8 cellular contexts compared by ENCODE assay signal in the genomic region with DNA sequence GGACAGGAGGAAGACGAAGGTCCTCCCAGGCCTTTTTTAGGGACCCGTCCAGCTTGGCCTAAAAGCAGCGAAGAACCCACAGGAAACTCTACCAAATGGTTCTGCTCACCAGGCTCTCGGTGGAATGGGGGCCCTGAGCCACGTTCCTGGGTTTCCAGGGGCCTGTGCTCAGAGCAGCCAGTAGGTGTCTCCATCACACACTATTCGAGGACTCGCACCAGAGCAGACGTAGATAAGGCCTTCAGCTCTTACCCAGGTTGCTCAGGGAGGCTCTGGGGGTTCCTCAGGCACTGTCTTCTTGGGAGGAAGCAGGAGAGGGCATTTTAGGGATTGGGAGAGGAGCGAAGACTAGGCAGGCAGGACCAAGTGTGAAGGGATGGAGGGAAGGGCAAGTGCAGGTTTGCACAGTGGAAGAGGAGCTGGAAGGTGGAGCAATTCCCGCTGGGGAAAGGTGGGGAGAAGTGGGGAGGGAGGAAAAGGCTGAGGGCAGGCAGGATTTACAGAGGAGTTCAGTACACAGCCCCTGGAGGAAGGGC.
DNase-seq lines count a peak whose midpoint lies in the region; ATAC-seq and TF ChIP-seq lines count a peak whose summit lies in the region.

No MANE protein-coding gene starts in this region.

- in situ Hi-C loops in transverse colon (cut with MboI; ENCODE audit: low pct_ligation_motif_present in 1 of 4, low pct_unique_long_range_greater_than_20kb in 1 of 4, low sequenced_read_pairs in 3 of 4) = loop anchor here (10.0 to 25.0 kb wide), 5 partner anchors 261 to 871 kb away; partner anchors contain the start of gene AXIN2 (in 1 of the 4)

- no peaks in the 10 kb centered on the region for H3K27me3 ChIP-seq in ovary
- H3K27me3 ChIP-seq in transverse colon = no peaks in the 10 kb centered on the region

- POLR2A ChIA-PET in AG04449 (lab: Yijun Ruan, JAX) = no interaction called here

- no peak overlapping the region for H3K27ac ChIP-seq in ovary
- peak overlapping the region; percentile 52 to 81 (median 66) for H3K27ac ChIP-seq in transverse colon

- no peak for TF ChIP-seq EP300 in ovary (IDR thresholded peaks at IDR 0.05)
- TF ChIP-seq EP300 in transverse colon (IDR thresholded peaks at IDR 0.05; ENCODE audit: low read depth) = no peak

- H3K36me3 ChIP-seq in ovary = no peaks in the 10 kb centered on the region
- no peaks in the 10 kb centered on the region for H3K36me3 ChIP-seq in transverse colon

- peaks cover 1% of the 10 kb centered on the region for H3K4me1 ChIP-seq in ovary (ENCODE audit: insufficient read depth)
- peaks cover 4 to 39% (median 20%) of the 10 kb centered on the region in 4 donors for H3K4me1 ChIP-seq in transverse colon

- no peak for TF ChIP-seq POLR2A in ovary (IDR thresholded peaks at IDR 0.05)
- TF ChIP-seq POLR2A in transverse colon (IDR thresholded peaks at IDR 0.05) = no peak

- TF ChIP-seq CTCF in AG04449 (IDR thresholded peaks at IDR 0.05; ENCODE audit: insufficient read depth, low read length, missing control alignments) (peak; percentile 89), ovary (IDR thresholded peaks at IDR 0.05) (peak; percentile 52 to 67 (median 59)), transverse colon (IDR thresholded peaks at IDR 0.05) (peak; percentile 64 to 88 (median 74))

- no peak overlapping the region for H3K4me3 ChIP-seq in AG04449 (ENCODE audit: low read depth, low read length)
- no peak overlapping the region for H3K4me3 ChIP-seq in ovary
- H3K4me3 ChIP-seq in transverse colon = no peak overlapping the region

- 14 to 15% (median 15%) methylated on average over 10 of the region's 10 CpGs for WGBS in ovary, 3 donors
- WGBS in transverse colon (ENCODE audit: low coverage in 1 of 2), 2 donors = 0 to 11% methylated on average over 2 to 10 of the region's 10 CpGs

- no peak for DNase-seq in AG04449 (ENCODE audit: low read depth, low spot score)
- peak; percentile 85 for DNase-seq in LoVo (ENCODE audit: low spot score)
- peak; percentile 14 for DNase-seq in SHP77 treated with DMSO at 0.1 percent for 48 hours (lab: John Stamatoyannopoulos, UW)
- peak; percentile 19 for DNase-seq in activated gamma-delta T cell treated with anti-CD3 and anti-CD28 coated beads, Interleukin-2, amount 50 U/mL, for 16 hours (ENCODE audit: low read depth)
- DNase-seq in germinal center (ENCODE audit: low spot score) = peak; percentile 67
- DNase-seq in ovary = peak; percentile 62 to 75 (median 66)
- DNase-seq in transverse colon = peak; percentile 75

- ATAC-seq in GM19035 (IDR thresholded peaks at IDR 0.05; ENCODE audit: unreplicated experiment) = peak; percentile 63

- intact Hi-C loops in ovary (cut with DNase I) (loop anchor here in 2 of 4 donors (5.0 to 10.0 kb wide), 3 partner anchors 261 to 873 kb away; no protein-coding TSS in a partner anchor), transverse colon (cut with DNase I; ENCODE audit: low total_unique reads) (loop anchor here (5.0 kb wide), 1 partner anchor 873 kb away; no protein-coding TSS in a partner anchor)

- CTCF ChIA-PET in AG04449 (lab: Yijun Ruan, JAX) = interaction anchor here (0.6 to 9.7 kb wide), 44 partner anchors 9 to 904 kb away, joined by 3 to 98 read pairs (median 4); no protein-coding TSS in a partner anchor

- H3K9me3 ChIP-seq in ovary (no peaks in the 10 kb centered on the region), transverse colon (no peaks in the 10 kb centered on the region)

Comparison
In these comparisons a context has a peak if more than half of its experiments do, and no peak if none do; other contexts are left out.
1. H3K27ac ChIP-seq: peak in transverse colon (4 of 4); none in ovary (0 of 2).
2. Peak in every context shown above with its lines, with median percentiles within 50 percentile points of each other: CTCF ChIP-seq.